In genomic region chr3:42202239-42202865, GRCh38 we compare ENCODE assay signal across 18 cellular contexts.
DNase-seq lines count a peak whose midpoint lies in the region; ATAC-seq and TF ChIP-seq lines count a peak whose summit lies in the region.
"Had no signal": no experiment of that assay in that cellular context is flagged by ENCODE, and none has a peak within 500 bp of the region (broad histone marks: within the 10 kb centered on the region; RNA-seq: fewer than 3 reads in every experiment).

No MANE protein-coding gene starts in this region.

- H3K9me3 Mint-ChIP-seq in effector memory CD8-positive, alpha-beta T cell, result no peaks in the 10 kb centered on the region
- H3K9me3 Mint-ChIP-seq: CD4-positive, alpha-beta T cell; HFFc6; IgD-negative memory B cell had no signal

- H4K8ac ChIP-seq in neuronal stem cell (ENCODE audit: low read depth, low read length), result no peak overlapping the region

- H2BK120ac ChIP-seq in neuronal stem cell (ENCODE audit: low read depth, low read length), result no peak overlapping the region

- H3K9me3 ChIP-seq in neuronal stem cell (replicated peaks in 1 of 2; ENCODE audit: control insufficient read depth in 2 of 2, insufficient read depth in 1 of 2, low read depth in 1 of 2, low read length in 2 of 2), result no peaks in the 10 kb centered on the region
- no peaks in the 10 kb centered on the region for H3K9me3 ChIP-seq in upper lobe of right lung
- H3K9me3 ChIP-seq in SJCRH30 (replicated peaks), result no peaks in the 10 kb centered on the region
- H3K9me3 ChIP-seq: BE2C, Caco-2 had no signal

- H3K18ac ChIP-seq in neuronal stem cell (ENCODE audit: low read length), result no peak overlapping the region

- H3K14ac ChIP-seq in neuronal stem cell (ENCODE audit: low read length), result no peak overlapping the region

- H3K36me3 Mint-ChIP-seq in effector memory CD8-positive, alpha-beta T cell (ENCODE audit: insufficient read depth), result peaks cover 52% of the 10 kb centered on the region
- H3K36me3 Mint-ChIP-seq: IgD-negative memory B cell had no signal

- no peak overlapping the region for H2BK15ac ChIP-seq in neuronal stem cell (ENCODE audit: low read length)

- H2BK12ac ChIP-seq in neuronal stem cell (ENCODE audit: low read length), result no peak overlapping the region

- H3K4me3 ChIP-seq in neuronal stem cell (ENCODE audit: low read length in 2 of 2), result no peak overlapping the region
- no peak overlapping the region for H3K4me3 ChIP-seq in upper lobe of right lung
- H3K4me3 ChIP-seq in SJCRH30, result no peak overlapping the region

- H2BK5ac ChIP-seq in neuronal stem cell (ENCODE audit: low read length), result no peak overlapping the region

- no peak overlapping the region for H3K27ac ChIP-seq in neuronal stem cell (replicated peaks; ENCODE audit: low read length)
- H3K27ac ChIP-seq in upper lobe of right lung, result no peak overlapping the region
- no peak overlapping the region for H3K27ac ChIP-seq in SJCRH30

- no peak overlapping the region for H4K91ac ChIP-seq in neuronal stem cell (ENCODE audit: low read depth, low read length, poor library complexity)

- WGBS in neuronal stem cell (ENCODE audit: extremely low coverage in 2 of 2, insufficient read length in 2 of 2, insufficient replicate concordance in 1 of 2), 2 donors, result no CpG with 5 or more reads among the region's 35 CpGs

- H3K79me1 ChIP-seq in neuronal stem cell (ENCODE audit: low read depth, low read length), result peaks cover 1% of the 10 kb centered on the region

- no peak for ATAC-seq in effector memory CD8-positive, alpha-beta T cell (replicated peaks)
- ATAC-seq in upper lobe of right lung, result no peak
- ATAC-seq: HCT116 had no signal

- no peak for TF ChIP-seq CTCF in upper lobe of right lung (IDR thresholded peaks at IDR 0.05)

- no peak overlapping the region for H3K4me2 ChIP-seq in neuronal stem cell (ENCODE audit: insufficient read depth, low read length, poor library complexity, severe bottlenecking)

- H2AFZ ChIP-seq in neuronal stem cell (ENCODE audit: low read length), result no peak overlapping the region

- intact Hi-C loops in upper lobe of right lung (cut with DNase I), result no loop called here

- peak overlapping the region; percentile 18 to 38 for H3K27ac Mint-ChIP-seq in effector memory CD8-positive, alpha-beta T cell
- H3K27ac Mint-ChIP-seq: CD4-positive, alpha-beta T cell; HFFc6; IgD-negative memory B cell had no signal

- no peaks in the 10 kb centered on the region for H3K4me1 ChIP-seq in neuronal stem cell (ENCODE audit: control insufficient read depth in 2 of 2, insufficient read depth in 1 of 2, low read depth in 1 of 2, low read length in 2 of 2)
- H3K4me1 ChIP-seq in upper lobe of right lung, result no peaks in the 10 kb centered on the region
- no peaks in the 10 kb centered on the region for H3K4me1 ChIP-seq in SJCRH30
- H3K4me1 ChIP-seq: BE2C, Caco-2 had no signal

- no peaks in the 10 kb centered on the region for H3K27me3 Mint-ChIP-seq in effector memory CD8-positive, alpha-beta T cell
- H3K27me3 Mint-ChIP-seq: CD4-positive, alpha-beta T cell; IgD-negative memory B cell had no signal

- no peak overlapping the region for H3K9ac ChIP-seq in neuronal stem cell (ENCODE audit: low read depth, low read length, poor library complexity)

- H3K27me3 ChIP-seq in neuronal stem cell (ENCODE audit: control insufficient read depth in 3 of 3, insufficient read depth in 3 of 3, low read depth in 1 of 3, low read length in 3 of 3) (no peaks in the 10 kb centered on the region), upper lobe of right lung (no peaks in the 10 kb centered on the region), SJCRH30 (no peaks in the 10 kb centered on the region)
- H3K27me3 ChIP-seq: BE2C had no signal

- no peak overlapping the region for H3K4me3 Mint-ChIP-seq in effector memory CD8-positive, alpha-beta T cell
- H3K4me3 Mint-ChIP-seq: CD4-positive, alpha-beta T cell; HFFc6; IgD-negative memory B cell had no signal

- no peaks in the 10 kb centered on the region for H3K4me1 Mint-ChIP-seq in effector memory CD8-positive, alpha-beta T cell (ENCODE audit: low read depth in 2 of 2)
- H3K4me1 Mint-ChIP-seq: IgD-negative memory B cell had no signal

- H3K4ac ChIP-seq in neuronal stem cell (ENCODE audit: low read length), result no peak overlapping the region

- H3K36me3 ChIP-seq in neuronal stem cell (replicated peaks in 1 of 2; ENCODE audit: control insufficient read depth in 2 of 2, insufficient read depth in 2 of 2, low read length in 2 of 2) (peaks cover 34 to 100% of the 10 kb centered on the region in 2 donors), upper lobe of right lung (peaks cover 87% of the 10 kb centered on the region), SJCRH30 (no peaks in the 10 kb centered on the region)
- H3K36me3 ChIP-seq: BE2C had no signal

- DNase-seq in ELF-1 (ENCODE audit: low read depth, low spot score), result peak; percentile 19
- no peak for DNase-seq in effector memory CD8-positive, alpha-beta T cell
- no peak for DNase-seq in neuronal stem cell (ENCODE audit: low spot score)
- DNase-seq in upper lobe of right lung, result peak; percentile 56
- DNase-seq in activated CD4-positive, alpha-beta T cell treated with anti-CD3 and anti-CD28 coated beads for 48 hours, result no peak
- no peak for DNase-seq in NCI-H510A treated with DMSO at 0.1 percent for 48 hours (lab: John Stamatoyannopoulos, UW)
- no peak for DNase-seq in SJCRH30
- DNase-seq: ACHN; BE2C; C1 segment of cervical spinal cord; Caco-2; CD4-positive, alpha-beta T cell; GDM1; GOT3; H7; HFFc6 had no signal

- H3K23ac ChIP-seq in neuronal stem cell (ENCODE audit: low read depth, low read length, poor library complexity), result peak overlapping the region; percentile 60

- H2AK5ac ChIP-seq in neuronal stem cell (ENCODE audit: low read depth, low read length), result no peak overlapping the region

Comparison
In these comparisons a context has a peak if more than half of its experiments do, and no peak if none do; other contexts are left out.
1. DNase-seq: peak in ELF-1 (single experiment) and upper lobe of right lung (single experiment); none in effector memory CD8-positive, alpha-beta T cell (0 of 3), neuronal stem cell (single experiment), activated CD4-positive, alpha-beta T cell treated with anti-CD3 and anti-CD28 coated beads for 48 hours (single experiment), NCI-H510A treated with DMSO at 0.1 percent for 48 hours (single experiment) and SJCRH30 (0 of 2).